ENCODE assay signal across 8 cellular contexts in genomic region chr17:74873874-74874614, GRCh38. TPM values are rescaled to one million over a fixed set of nuclear protein-coding genes. Genes with fewer than 3 reads are reported as not detected.
DNase-seq lines count a peak whose midpoint lies in the region; FAIRE-seq and TF ChIP-seq lines count a peak whose summit lies in the region.

No MANE protein-coding gene starts in this region.

- POLR2A ChIA-PET in endothelial cell of umbilical vein (lab: Charles Lee): interaction anchor here (1.5 kb wide), 1 partner anchor 18 kb away, joined by 7 read pairs; no protein-coding TSS in a partner anchor

- intact Hi-C loops in endothelial cell of umbilical vein (cut with micrococcal nuclease): loop anchor here (1.0 to 5.0 kb wide), 2 partner anchors 97 to 126 kb away; partner anchors contain the start of genes NAT9 and NHERF1

- H3K79me1 ChIP-seq in trophoblast cell (ENCODE audit: low read length): peaks cover 8% of the 10 kb centered on the region

- H3K14ac ChIP-seq in trophoblast cell (ENCODE audit: low read length): no peak overlapping the region

- H3K4ac ChIP-seq in trophoblast cell (ENCODE audit: low read depth, low read length): no peak overlapping the region

- H3K4me2 ChIP-seq in endothelial cell of umbilical vein (ENCODE audit: insufficient read depth, low read length): peak overlapping the region; percentile 81
- peak overlapping the region; percentile 82 for H3K4me2 ChIP-seq in trophoblast cell (ENCODE audit: low read length)

- dilution Hi-C loops in endothelial cell of umbilical vein (cut with MboI; ENCODE audit: extremely low pct_ligation_motif_present, low sequenced_read_pairs): no loop called here

- H2BK5ac ChIP-seq in trophoblast cell (ENCODE audit: low read depth, low read length, poor library complexity): no peak overlapping the region

- H4K8ac ChIP-seq in trophoblast cell (ENCODE audit: low read depth, low read length): peak overlapping the region; percentile 61

- H3K4me1 ChIP-seq in endothelial cell of umbilical vein (ENCODE audit: control insufficient read depth, extremely low read depth, insufficient read depth, low read length) (peaks cover 17% of the 10 kb centered on the region), trophoblast cell (ENCODE audit: control insufficient read depth in 1 of 2, insufficient read depth in 2 of 2, low read length in 2 of 2) (peaks cover 3 to 11% of the 10 kb centered on the region in 2 experiments)

- peak; percentile 33 for FAIRE-seq in endothelial cell of umbilical vein (lab: Jason Lieb, UNC)

- no peaks in the 10 kb centered on the region for H4K20me1 ChIP-seq in endothelial cell of umbilical vein (replicated peaks; ENCODE audit: control insufficient read depth, extremely low read depth, insufficient read depth, low read length)

- H2BK120ac ChIP-seq in trophoblast cell (ENCODE audit: insufficient read depth, low read length, poor library complexity): no peak overlapping the region

- peak overlapping the region; percentile 67 to 72 (median 70) for H3K4me3 ChIP-seq in endothelial cell of umbilical vein (replicated peaks in 1 of 3; ENCODE audit: insufficient read depth in 1 of 3, low read depth in 1 of 3, low read length in 3 of 3)
- H3K4me3 ChIP-seq in trophoblast cell (ENCODE audit: low read depth, low read length): no peak overlapping the region

- no CpG with 5 or more reads among the region's 6 CpGs for WGBS in trophoblast cell (ENCODE audit: extremely low coverage, insufficient coverage, insufficient read length)

- H3K27me3 ChIP-seq in endothelial cell of umbilical vein (ENCODE audit: control insufficient read depth in 2 of 2, insufficient read depth in 2 of 2, low read length in 2 of 2) (no peaks in the 10 kb centered on the region), trophoblast cell (ENCODE audit: insufficient read depth, low read length) (no peaks in the 10 kb centered on the region)

- H3K36me3 ChIP-seq in endothelial cell of umbilical vein (ENCODE audit: control insufficient read depth in 2 of 2, extremely low read depth in 1 of 2, insufficient read depth in 2 of 2, low read length in 2 of 2) (no peaks in the 10 kb centered on the region), trophoblast cell (ENCODE audit: control insufficient read depth in 1 of 2, insufficient read depth in 2 of 2, low read length in 2 of 2) (no peaks in the 10 kb centered on the region)

- H4K12ac ChIP-seq in trophoblast cell (ENCODE audit: low read depth, low read length): peak overlapping the region; percentile 20

- H3K18ac ChIP-seq in trophoblast cell (ENCODE audit: low read length): no peak overlapping the region

- H4K91ac ChIP-seq in trophoblast cell (ENCODE audit: low read depth, low read length): no peak overlapping the region

- H3K79me2 ChIP-seq in endothelial cell of umbilical vein (ENCODE audit: control insufficient read depth, insufficient read depth, low read length): no peaks in the 10 kb centered on the region
- peaks cover 5% of the 10 kb centered on the region for H3K79me2 ChIP-seq in trophoblast cell (ENCODE audit: control insufficient read depth, insufficient read depth, low read length, poor library complexity)

- H2AK5ac ChIP-seq in trophoblast cell (ENCODE audit: low read length): no peak overlapping the region

- H3K23ac ChIP-seq in trophoblast cell (ENCODE audit: low read length): no peak overlapping the region

- no peak overlapping the region for H2BK12ac ChIP-seq in trophoblast cell (ENCODE audit: low read length)

- H3K27ac ChIP-seq in endothelial cell of umbilical vein (ENCODE audit: insufficient read depth, low read depth, low read length): peak overlapping the region; percentile 75
- no peak overlapping the region for H3K27ac ChIP-seq in trophoblast cell (ENCODE audit: low read depth, low read length)

- CTCF ChIA-PET in endothelial cell of umbilical vein (lab: Charles Lee): interaction anchor here (1.1 to 2.4 kb wide), 5 partner anchors 11 to 217 kb away, joined by 3 to 29 read pairs (median 6); no protein-coding TSS in a partner anchor

- BruUV-seq in endothelial cell of umbilical vein (replicated peaks; lab: Mats Ljungman, UMichigan): no TSS peak

- TF ChIP-seq POLR2A in endothelial cell of umbilical vein (IDR thresholded peaks at IDR 0.05; ENCODE audit: low read depth, low read length): no peak

- H2AFZ ChIP-seq in endothelial cell of umbilical vein (ENCODE audit: low read depth, low read length): peak overlapping the region; percentile 42
- no peak overlapping the region for H2AFZ ChIP-seq in trophoblast cell (ENCODE audit: insufficient read depth, low read length, poor library complexity)

- no peak for TF ChIP-seq CTCF in endothelial cell of umbilical vein (IDR thresholded peaks at IDR 0.05; ENCODE audit: extremely low read depth in 1 of 2, insufficient read depth in 1 of 2, low read depth in 1 of 2, low read length in 2 of 2)

- DNase-seq in NOMO-1 treated with DMSO at 0.1 percent for 48 hours (lab: John Stamatoyannopoulos, UW; ENCODE audit: unreplicated experiment) (peak; percentile 33), NOMO-1 treated with dmso at 0.1 percent for 144 hours (lab: John Stamatoyannopoulos, UW; ENCODE audit: unreplicated experiment) (no peak), RPMI7951 (ENCODE audit: low read depth) (peak; percentile 30), endothelial cell of umbilical vein (ENCODE audit: low read depth, low spot score) (peak; percentile 15), trophoblast cell (no peak), DMS79 (lab: John Stamatoyannopoulos, UW) (no peak), medulla oblongata (ENCODE audit: extremely low spot score) (no peak), NCI-H446 treated with DMSO at 0.1 percent for 48 hours (lab: John Stamatoyannopoulos, UW) (no peak)

- no peaks in the 10 kb centered on the region for H3K9me1 ChIP-seq in endothelial cell of umbilical vein (replicated peaks; ENCODE audit: control insufficient read depth, extremely low read depth, insufficient read depth, low read length)

- H3K9ac ChIP-seq in endothelial cell of umbilical vein (replicated peaks; ENCODE audit: extremely low read depth, insufficient read depth, low read length): peak overlapping the region; percentile 91
- no peak overlapping the region for H3K9ac ChIP-seq in trophoblast cell (ENCODE audit: low read length)

- no peaks in the 10 kb centered on the region for H3K9me3 ChIP-seq in endothelial cell of umbilical vein (replicated peaks; ENCODE audit: control insufficient read depth, insufficient read depth, low read length)
- H3K9me3 ChIP-seq in trophoblast cell (ENCODE audit: insufficient read depth, low read depth, low read length): peaks cover 3% of the 10 kb centered on the region

RNA-seq across cellular contexts. Expression of gene FDXR, which starts 1.2 kb away (rescaled TPM):
- 3.4 and 6.1 TPM in 2 replicates for total RNA-seq in RPMI7951 (2014; rRNA removed; shearing (Covaris generic))
- total RNA-seq in endothelial cell of umbilical vein: 30.9 and 33.4 TPM in 2 replicates
- polyA plus RNA-seq in endothelial cell of umbilical vein: 19.7 and 20.4 TPM in 2 replicates
- polyA plus RNA-seq in endothelial cell of umbilical vein (2011; cell fraction: cytosol; rRNA removed): 17.3 and 21.1 TPM in 2 replicates
- polyA plus RNA-seq in endothelial cell of umbilical vein (2011; cell fraction: nucleus; rRNA removed): 26.4 and 27.8 TPM in 2 replicates
- polyA plus RNA-seq in endothelial cell of umbilical vein (2012): 29.8 and 35.1 TPM in 2 replicates
- polyA minus RNA-seq in endothelial cell of umbilical vein: 8.5 and 9.8 TPM in 2 replicates
- polyA minus RNA-seq in endothelial cell of umbilical vein (2011; cell fraction: cytosol; rRNA and poly(A)+ RNA removed): 10.9 TPM
- polyA minus RNA-seq in endothelial cell of umbilical vein (2011; cell fraction: nucleus; rRNA and poly(A)+ RNA removed): 6.6 and 8.8 TPM in 2 replicates
- polyA plus RNA-seq in trophoblast cell (2013): 12.9 and 13.4 TPM in 2 replicates

RNA-seq across cellular contexts. Expression of gene GRIN2C, which starts 14.4 kb away (rescaled TPM):
- not detected in 2 replicates for total RNA-seq in RPMI7951 (2014; rRNA removed; shearing (Covaris generic))
- 0.09 and 0.60 TPM in 2 replicates for total RNA-seq in endothelial cell of umbilical vein
- 0.03 and 0.04 TPM in 2 replicates for polyA plus RNA-seq in endothelial cell of umbilical vein
- 0.01 TPM in 2 replicates for polyA plus RNA-seq in endothelial cell of umbilical vein (2011; cell fraction: cytosol; rRNA removed)
- 0.17 and 0.25 TPM in 2 replicates for polyA plus RNA-seq in endothelial cell of umbilical vein (2011; cell fraction: nucleus; rRNA removed)
- polyA plus RNA-seq in endothelial cell of umbilical vein (2012): 0.12 and 0.16 TPM in 2 replicates
- 0.04 and 0.15 TPM in 2 replicates for polyA minus RNA-seq in endothelial cell of umbilical vein
- polyA minus RNA-seq in endothelial cell of umbilical vein (2011; cell fraction: cytosol; rRNA and poly(A)+ RNA removed): not detected
- 0.10 and 0.14 TPM in 2 replicates for polyA minus RNA-seq in endothelial cell of umbilical vein (2011; cell fraction: nucleus; rRNA and poly(A)+ RNA removed)
- polyA plus RNA-seq in trophoblast cell (2013): 0.10 and 0.15 TPM in 2 replicates

RNA-seq across cellular contexts. Expression of gene FADS6, which starts 19.4 kb away (rescaled TPM):
- total RNA-seq in RPMI7951 (2014; rRNA removed; shearing (Covaris generic)): not detected in 2 replicates
- total RNA-seq in endothelial cell of umbilical vein: not detected in 2 replicates
- polyA plus RNA-seq in endothelial cell of umbilical vein: not detected in 2 replicates
- not detected in 2 replicates for polyA plus RNA-seq in endothelial cell of umbilical vein (2011; cell fraction: cytosol; rRNA removed)
- polyA plus RNA-seq in endothelial cell of umbilical vein (2011; cell fraction: nucleus; rRNA removed): not detected in 2 replicates
- polyA plus RNA-seq in endothelial cell of umbilical vein (2012): not detected in 2 replicates
- polyA minus RNA-seq in endothelial cell of umbilical vein: not detected in 2 replicates
- polyA minus RNA-seq in endothelial cell of umbilical vein (2011; cell fraction: cytosol; rRNA and poly(A)+ RNA removed): not detected
- not detected in 2 replicates for polyA minus RNA-seq in endothelial cell of umbilical vein (2011; cell fraction: nucleus; rRNA and poly(A)+ RNA removed)
- 0.22 and 0.35 TPM in 2 replicates for polyA plus RNA-seq in trophoblast cell (2013)

RNA-seq across cellular contexts. Expression of gene USH1G, which starts 49.0 kb away (rescaled TPM):
- total RNA-seq in RPMI7951 (2014; rRNA removed; shearing (Covaris generic)): not detected in 2 replicates
- total RNA-seq in endothelial cell of umbilical vein: not detected in 2 replicates
- not detected in 2 replicates for polyA plus RNA-seq in endothelial cell of umbilical vein
- polyA plus RNA-seq in endothelial cell of umbilical vein (2011; cell fraction: cytosol; rRNA removed): not detected in 2 replicates
- polyA plus RNA-seq in endothelial cell of umbilical vein (2011; cell fraction: nucleus; rRNA removed): not detected in 2 replicates
- not detected in 2 replicates for polyA plus RNA-seq in endothelial cell of umbilical vein (2012)
- polyA minus RNA-seq in endothelial cell of umbilical vein: not detected in 2 replicates
- polyA minus RNA-seq in endothelial cell of umbilical vein (2011; cell fraction: cytosol; rRNA and poly(A)+ RNA removed): not detected
- polyA minus RNA-seq in endothelial cell of umbilical vein (2011; cell fraction: nucleus; rRNA and poly(A)+ RNA removed): not detected in 2 replicates
- 0.04 and 0.05 TPM in 2 replicates for polyA plus RNA-seq in trophoblast cell (2013)

RNA-seq across cellular contexts. Expression of gene OTOP2, which starts 50.0 kb away (rescaled TPM):
- not detected in 2 replicates for total RNA-seq in RPMI7951 (2014; rRNA removed; shearing (Covaris generic))
- not detected in 2 replicates for total RNA-seq in endothelial cell of umbilical vein
- not detected in 2 replicates for polyA plus RNA-seq in endothelial cell of umbilical vein
- polyA plus RNA-seq in endothelial cell of umbilical vein (2011; cell fraction: cytosol; rRNA removed): not detected in 2 replicates
- not detected in 2 replicates for polyA plus RNA-seq in endothelial cell of umbilical vein (2011; cell fraction: nucleus; rRNA removed)
- polyA plus RNA-seq in endothelial cell of umbilical vein (2012): not detected in 2 replicates
- not detected in 2 replicates for polyA minus RNA-seq in endothelial cell of umbilical vein
- polyA minus RNA-seq in endothelial cell of umbilical vein (2011; cell fraction: cytosol; rRNA and poly(A)+ RNA removed): not detected
- not detected in 2 replicates for polyA minus RNA-seq in endothelial cell of umbilical vein (2011; cell fraction: nucleus; rRNA and poly(A)+ RNA removed)
- polyA plus RNA-seq in trophoblast cell (2013): not detected in 2 replicates

Comparison
In these comparisons a context has a peak if more than half of its experiments do, and no peak if none do; other contexts are left out.
1. DNase-seq: peak in NOMO-1 treated with DMSO at 0.1 percent for 48 hours (single experiment), RPMI7951 (single experiment) and endothelial cell of umbilical vein (single experiment); none in NOMO-1 treated with dmso at 0.1 percent for 144 hours (single experiment), trophoblast cell (0 of 2), DMS79 (single experiment), medulla oblongata (single experiment) and NCI-H446 treated with DMSO at 0.1 percent for 48 hours (single experiment).